Comparison of ENCODE assay signal across 1 cellular context in genomic region chr1:19644761-19645543, GRCh38.
TF ChIP-seq lines count a peak whose summit lies in the region.

No MANE protein-coding gene starts in this region.

TF ChIP-seq in GM12878, 131 proteins besides CTCF, POLR2A, EP300 and RAD21 (continued from another document):
- no peak for TF ChIP-seq NR2C1 (IDR thresholded peaks at IDR 0.05)
- TF ChIP-seq FOS (IDR thresholded peaks at IDR 0.05; ENCODE audit: borderline replicate concordance, extremely low read depth, insufficient read length): no peak
- peak; percentile 21; the same call in 1 of the 2 replicates for TF ChIP-seq ZBTB40 (IDR thresholded peaks at IDR 0.05; ENCODE audit: borderline replicate concordance)
- TF ChIP-seq ZNF687 (IDR thresholded peaks at IDR 0.05): no peak
- no peak for TF ChIP-seq BCLAF1 (IDR thresholded peaks at IDR 0.05)
- peak; percentile 55 for TF ChIP-seq SUZ12 (IDR thresholded peaks at IDR 0.05; ENCODE audit: unreplicated experiment)
- no peak for TF ChIP-seq PML (IDR thresholded peaks at IDR 0.05; ENCODE audit: low read length)
- TF ChIP-seq MAX (IDR thresholded peaks at IDR 0.05; ENCODE audit: low read depth, low read length): no peak
- TF ChIP-seq CHD1 (IDR thresholded peaks at IDR 0.05; ENCODE audit: low read depth, low read length): no peak
- no peak for TF ChIP-seq SMC3 (IDR thresholded peaks at IDR 0.05; ENCODE audit: borderline replicate concordance, low read length)
- TF ChIP-seq MEF2A (IDR thresholded peaks at IDR 0.05; ENCODE audit: insufficient read depth, low read depth, low read length): no peak
- TF ChIP-seq CUX1 (IDR thresholded peaks at IDR 0.05; ENCODE audit: insufficient replicate concordance, low read depth, low read length): no peak
- no peak for TF ChIP-seq ZBTB33 (IDR thresholded peaks at IDR 0.05)
